ENCODE assay signal across 8 cellular contexts in the genomic region with DNA sequence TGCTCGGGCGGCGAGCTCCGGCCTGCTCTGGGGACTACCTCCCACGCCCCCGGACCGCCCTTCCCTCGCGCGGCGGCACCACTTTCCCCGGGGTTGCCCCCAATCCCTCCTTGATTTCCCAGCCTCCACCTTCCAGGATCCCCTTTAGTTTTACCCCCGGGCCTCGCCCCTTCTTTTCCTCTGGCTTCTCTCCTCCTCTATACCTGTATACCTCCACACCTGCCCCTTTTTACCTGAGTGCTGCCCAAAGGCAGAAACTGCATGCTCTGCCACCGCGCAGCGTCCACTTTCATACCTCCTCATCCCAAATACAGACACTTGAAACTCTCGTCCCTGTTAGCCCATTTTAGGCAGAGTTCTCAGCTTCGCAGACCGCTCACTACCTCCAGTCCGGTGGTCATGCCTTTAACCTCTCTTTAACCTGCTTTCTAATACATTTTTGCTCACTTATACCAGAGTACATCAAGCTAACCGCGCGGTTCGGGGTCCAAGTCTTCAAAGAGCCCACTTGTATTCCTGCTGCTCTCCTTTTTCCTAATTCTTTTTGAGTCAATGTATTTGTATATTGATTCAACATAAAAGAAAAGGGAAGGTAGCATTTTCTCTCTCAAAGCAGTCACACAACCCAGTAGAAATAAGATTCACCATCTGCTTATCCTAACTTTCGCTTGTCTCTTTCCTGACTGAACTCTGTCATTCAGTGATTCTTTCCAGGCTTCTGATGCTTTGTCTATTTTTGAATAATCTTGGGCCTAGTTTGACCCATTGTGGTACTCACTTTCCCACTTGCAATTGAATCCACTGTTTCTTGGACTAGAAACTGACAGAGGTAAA. TPM values are rescaled to one million over a fixed set of nuclear protein-coding genes. Genes with fewer than 3 reads are reported as not detected.
DNase-seq lines count a peak whose midpoint lies in the region; ATAC-seq and TF ChIP-seq lines count a peak whose summit lies in the region.

No MANE protein-coding gene starts in this region.

- peak overlapping the region; percentile 96 to 98 for H3K4me3 Mint-ChIP-seq in activated T-cell treated with anti-CD3 and anti-CD28 coated beads, Interleukin-2, amount 50 U/mL, for 72 hours

- no peaks in the 10 kb centered on the region for H3K36me3 ChIP-seq in KOPT-K1 (ENCODE audit: insufficient read depth, low read length)

- H3K9me3 Mint-ChIP-seq in activated T-cell treated with anti-CD3 and anti-CD28 coated beads, Interleukin-2, amount 50 U/mL, for 72 hours = no peaks in the 10 kb centered on the region

- intact Hi-C loops in Right ventricle myocardium superior (cut with DNase I) = loop anchor here (10.0 kb wide), 1 partner anchor 62 kb away; no protein-coding TSS in a partner anchor

- DNase-seq in AG10803 (ENCODE audit: low read depth) = no peak
- DNase-seq in activated T-cell treated with anti-CD3 and anti-CD28 coated beads, Interleukin-2, amount 50 U/mL, for 72 hours = no peak
- no peak for DNase-seq in Right ventricle myocardium superior
- peak; percentile 43 for DNase-seq in pons (ENCODE audit: low spot score)
- no peak for DNase-seq in NCI-H82 (lab: John Stamatoyannopoulos, UW)

- peak overlapping the region; percentile 78 for H3K4me3 ChIP-seq in AG10803 (ENCODE audit: low read length)

- ATAC-seq in GM18907 (IDR thresholded peaks at IDR 0.05; ENCODE audit: unreplicated experiment) = peak; percentile 0
- no peak for ATAC-seq in activated T-cell treated with anti-CD3 and anti-CD28 coated beads, Interleukin-2, amount 50 U/mL, for 72 hours (replicated peaks in 1 of 2)
- ATAC-seq in Right ventricle myocardium superior (ENCODE audit: poor library complexity) = peak; percentile 28
- ATAC-seq in GM18861 (IDR thresholded peaks at IDR 0.05; ENCODE audit: unreplicated experiment) = no peak

- TF ChIP-seq CTCF in AG10803 (conservative IDR thresholded peaks at IDR 0.05; ENCODE audit: low read length) = no peak

- H3K4me1 Mint-ChIP-seq in activated T-cell treated with anti-CD3 and anti-CD28 coated beads, Interleukin-2, amount 50 U/mL, for 72 hours (ENCODE audit: low read depth) = peaks cover 45% of the 10 kb centered on the region

- H3K27me3 Mint-ChIP-seq in activated T-cell treated with anti-CD3 and anti-CD28 coated beads, Interleukin-2, amount 50 U/mL, for 72 hours (ENCODE audit: low read depth) = no peaks in the 10 kb centered on the region

- H3K36me3 Mint-ChIP-seq in activated T-cell treated with anti-CD3 and anti-CD28 coated beads, Interleukin-2, amount 50 U/mL, for 72 hours (ENCODE audit: insufficient read depth in 2 of 2) = peaks cover 6 to 11% of the 10 kb centered on the region in 2 donors

- peak overlapping the region; percentile 98 for H3K27ac Mint-ChIP-seq in activated T-cell treated with anti-CD3 and anti-CD28 coated beads, Interleukin-2, amount 50 U/mL, for 72 hours

- H3K27ac ChIP-seq in KOPT-K1 (ENCODE audit: low read depth, low read length, poor library complexity, severe bottlenecking) = peak overlapping the region; percentile 55

- H3K9me3 ChIP-seq in KOPT-K1 (ENCODE audit: insufficient read depth, low read length, poor library complexity, severe bottlenecking) = no peaks in the 10 kb centered on the region

RNA-seq across cellular contexts. Expression of gene SPOPL, which starts 0.9 kb away (rescaled TPM):
- total RNA-seq in activated T-cell treated with anti-CD3 and anti-CD28 coated beads, Interleukin-2, amount 50 U/mL, for 72 hours = 10 to 100 TPM; 12.1 to 17.3 TPM
- 12.9 TPM for total RNA-seq in Right ventricle myocardium superior

Comparison
In these comparisons a context has a peak if more than half of its experiments do, and no peak if none do; other contexts are left out.
1. ATAC-seq: peak in GM18907 (single experiment) and Right ventricle myocardium superior (single experiment); none in activated T-cell treated with anti-CD3 and anti-CD28 coated beads, Interleukin-2, amount 50 U/mL, for 72 hours (0 of 2) and GM18861 (single experiment).